11 cellular contexts compared by ENCODE assay signal in the genomic region with DNA sequence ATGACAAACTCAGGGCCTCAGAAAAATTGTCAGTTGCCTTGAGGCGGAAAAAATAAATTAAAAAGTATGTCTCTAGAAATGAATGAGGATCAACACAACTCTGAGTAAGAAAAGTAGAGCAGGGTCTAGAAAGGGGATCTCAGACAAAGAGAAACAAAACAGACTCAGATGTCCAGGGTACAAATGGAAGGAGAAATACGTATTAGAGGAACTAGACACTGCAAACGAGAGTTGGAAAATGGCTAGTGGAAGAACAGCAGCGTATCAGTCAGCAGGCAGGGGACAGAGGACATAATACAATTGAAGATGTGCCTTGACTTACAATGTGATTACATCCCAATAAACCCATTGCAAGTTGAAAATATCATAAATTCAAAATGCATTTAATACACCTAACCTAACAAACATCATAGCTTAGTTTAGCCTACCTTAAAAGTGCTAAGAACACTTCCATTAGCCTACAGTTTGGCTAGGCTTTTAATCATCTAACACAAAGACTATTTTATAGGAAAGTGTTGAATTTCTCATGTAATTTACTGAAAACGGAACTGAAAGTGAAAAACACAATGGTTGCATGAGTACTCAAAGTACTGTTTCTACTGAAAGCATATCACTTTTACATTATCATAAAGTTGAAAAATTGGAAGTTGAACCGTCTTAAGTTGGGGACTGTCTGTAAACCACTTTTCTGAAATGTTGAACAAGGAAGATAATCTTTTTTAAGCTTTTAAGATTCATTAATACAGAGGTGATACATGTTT.
DNase-seq lines count a peak whose midpoint lies in the region; ATAC-seq and TF ChIP-seq lines count a peak whose summit lies in the region.
"Had no signal": no experiment of that assay in that cellular context is flagged by ENCODE, and none has a peak within 500 bp of the region (broad histone marks: within the 10 kb centered on the region; RNA-seq: fewer than 3 reads in every experiment).

No MANE protein-coding gene starts in this region.

- intact Hi-C loops in natural killer cell (cut with micrococcal nuclease): no loop called here

- H3K36me3 Mint-ChIP-seq in natural killer cell treated with Interleukin-12 subunit alpha and Interleukin-12 subunit beta and Interleukin-15 and Interleukin-18, amount 100 ng/mL, for 72 hours: peaks cover 9% of the 10 kb centered on the region
- H3K36me3 Mint-ChIP-seq in natural killer cell: peaks cover 7% of the 10 kb centered on the region
- peaks cover 6% of the 10 kb centered on the region for H3K36me3 Mint-ChIP-seq in type B pancreatic cell

- H3K4me3 Mint-ChIP-seq in natural killer cell treated with Interleukin-12 subunit alpha and Interleukin-12 subunit beta and Interleukin-15 and Interleukin-18, amount 100 ng/mL, for 72 hours: peak overlapping the region; percentile 43
- H3K4me3 Mint-ChIP-seq in natural killer cell: no peak overlapping the region
- H3K4me3 Mint-ChIP-seq in type B pancreatic cell: no peak overlapping the region
- H3K4me3 Mint-ChIP-seq: immature natural killer cell; naive thymus-derived CD8-positive, alpha-beta T cell had no signal

- H3K27me3 Mint-ChIP-seq in natural killer cell treated with Interleukin-12 subunit alpha and Interleukin-12 subunit beta and Interleukin-15 and Interleukin-18, amount 100 ng/mL, for 72 hours: no peaks in the 10 kb centered on the region
- H3K27me3 Mint-ChIP-seq in natural killer cell (ENCODE audit: low read depth in 2 of 2) (no peaks in the 10 kb centered on the region), type B pancreatic cell (no peaks in the 10 kb centered on the region)
- H3K27me3 Mint-ChIP-seq: naive thymus-derived CD8-positive, alpha-beta T cell had no signal

- peaks cover 3 to 13% of the 10 kb centered on the region in 2 donors for H3K4me1 Mint-ChIP-seq in natural killer cell treated with Interleukin-12 subunit alpha and Interleukin-12 subunit beta and Interleukin-15 and Interleukin-18, amount 100 ng/mL, for 72 hours (ENCODE audit: low read depth in 2 of 2)
- no peaks in the 10 kb centered on the region for H3K4me1 Mint-ChIP-seq in natural killer cell
- H3K4me1 Mint-ChIP-seq in type B pancreatic cell (ENCODE audit: unreplicated experiment): no peaks in the 10 kb centered on the region
- H3K4me1 Mint-ChIP-seq: immature natural killer cell had no signal

- DNase-seq in natural killer cell treated with Interleukin-12 subunit alpha and Interleukin-12 subunit beta and Interleukin-15 and Interleukin-18, amount 100 ng/mL, for 72 hours (ENCODE audit: low spot score): no peak
- DNase-seq in natural killer cell (no peak), GOT3 (lab: John Stamatoyannopoulos, UW) (no peak), kidney tubule cell (ENCODE audit: low spot score) (no peak), type B pancreatic cell (ENCODE audit: extremely low spot score, unreplicated experiment) (no peak)
- DNase-seq: immature natural killer cell; naive thymus-derived CD8-positive, alpha-beta T cell; NCI-H1105 treated with DMSO at 0.1 percent for 48 hours had no signal

- TF ChIP-seq CTCF in natural killer cell (IDR thresholded peaks at IDR 0.05): no peak
- no peak for TF ChIP-seq CTCF in type B pancreatic cell (conservative IDR thresholded peaks at IDR 0.05)

- peak overlapping the region in 1 of 2 donors; percentile 34 for H3K27ac Mint-ChIP-seq in natural killer cell treated with Interleukin-12 subunit alpha and Interleukin-12 subunit beta and Interleukin-15 and Interleukin-18, amount 100 ng/mL, for 72 hours
- H3K27ac Mint-ChIP-seq in natural killer cell: no peak overlapping the region
- H3K27ac Mint-ChIP-seq in type B pancreatic cell: no peak overlapping the region

- no peaks in the 10 kb centered on the region for H3K9me3 Mint-ChIP-seq in natural killer cell treated with Interleukin-12 subunit alpha and Interleukin-12 subunit beta and Interleukin-15 and Interleukin-18, amount 100 ng/mL, for 72 hours
- H3K9me3 Mint-ChIP-seq in natural killer cell (no peaks in the 10 kb centered on the region), type B pancreatic cell (no peaks in the 10 kb centered on the region)
- H3K9me3 Mint-ChIP-seq: immature natural killer cell; naive thymus-derived CD8-positive, alpha-beta T cell had no signal

- peak in 1 of 2 donors; percentile 52 for ATAC-seq in natural killer cell treated with Interleukin-12 subunit alpha and Interleukin-12 subunit beta and Interleukin-15 and Interleukin-18, amount 100 ng/mL, for 72 hours
- ATAC-seq in natural killer cell (no peak), GM21825 (IDR thresholded peaks at IDR 0.05; ENCODE audit: unreplicated experiment) (peak; percentile 72), HG03520 (IDR thresholded peaks at IDR 0.05; ENCODE audit: unreplicated experiment) (peak; percentile 88), HG02970 (IDR thresholded peaks at IDR 0.05; ENCODE audit: low FRiP score, unreplicated experiment) (no peak)
- ATAC-seq: naive thymus-derived CD8-positive, alpha-beta T cell had no signal

Comparison
In these comparisons a context has a peak if more than half of its experiments do, and no peak if none do; other contexts are left out.
1. ATAC-seq: peak in GM21825 (single experiment) and HG03520 (single experiment); none in natural killer cell (0 of 3) and HG02970 (single experiment).